28 cellular contexts compared by ENCODE assay signal in the genomic region with DNA sequence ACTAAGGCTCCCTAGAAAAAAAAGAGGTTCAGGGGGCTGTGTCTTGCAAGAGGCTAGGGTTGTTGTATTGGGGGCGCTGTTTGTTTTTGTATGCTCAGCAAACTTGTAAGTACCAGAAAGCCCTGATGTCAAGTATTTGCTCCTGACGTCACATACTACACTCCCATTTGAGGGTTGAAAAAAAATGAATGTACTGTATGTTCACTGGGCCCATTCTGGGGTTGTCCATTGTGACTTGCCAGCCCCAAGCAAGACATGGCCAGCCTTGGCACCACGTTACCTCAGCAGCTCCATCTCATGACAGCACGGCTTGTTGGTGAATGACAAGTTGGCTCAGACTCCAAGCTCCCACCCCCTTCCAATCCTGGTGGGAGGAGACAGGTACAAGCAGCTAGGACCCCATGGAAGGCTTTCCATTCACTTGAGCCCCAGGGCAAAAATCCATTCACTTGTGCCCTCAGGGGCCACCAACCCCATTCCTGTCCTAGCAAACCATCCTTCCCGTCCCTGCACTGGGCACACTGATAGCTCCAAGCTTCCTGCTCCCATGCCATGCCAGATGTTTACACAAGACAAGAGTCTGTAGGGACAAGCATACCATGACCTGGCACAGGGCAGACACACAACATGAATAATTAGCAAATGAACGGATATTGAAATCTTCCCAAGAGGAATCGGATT. TPM values are rescaled to one million over a fixed set of nuclear protein-coding genes. Genes with fewer than 3 reads are reported as not detected.
"Had no signal": no experiment of that assay in that cellular context is flagged by ENCODE, and none has a peak within 500 bp of the region (broad histone marks: within the 10 kb centered on the region; RNA-seq: fewer than 3 reads in every experiment).

No MANE protein-coding gene starts in this region.

- H3K9me3 ChIP-seq: spleen, testis, upper lobe of left lung had no signal

- H3K27me3 Mint-ChIP-seq: activated naive CD8-positive, alpha-beta T cell treated with anti-CD3 and anti-CD28 coated beads, Interleukin-2, amount 50 U/mL, for 24 hours had no signal

- H3K36me3 ChIP-seq: spleen, upper lobe of left lung had no signal

- H3K4me3 ChIP-seq: spleen, testis had no signal

- H3K36me3 Mint-ChIP-seq: immature natural killer cell, T-cell had no signal

- DNase-seq: activated CD4-positive, alpha-beta T cell treated with anti-CD3 and anti-CD28 coated beads for 1 hour; activated CD4-positive, alpha-beta T cell treated with anti-CD3 and anti-CD28 coated beads, Interleukin-2, amount 50 U/mL, for 1 hour; activated CD8-positive, alpha-beta T cell treated with anti-CD3 and anti-CD28 coated beads, Interleukin-2, amount 10 ng/mL, durations not matched to agents 7 days and 5 days; activated gamma-delta T cell; activated naive CD4-positive, alpha-beta T cell treated with anti-CD3 and anti-CD28 coated beads, Interleukin-2, amount 50 U/mL, for 16 hours; activated naive CD8-positive, alpha-beta T cell treated with anti-CD3 and anti-CD28 coated beads, Interleukin-2, amount 50 U/mL, for 24 hours; cerebellar nuclear complex; cortex of kidney; immature natural killer cell; nephron progenitor cell; retina; stimulated activated CD4-positive, alpha-beta T cell treated with anti-CD3 and anti-CD28 coated beads, Interleukin-4, amount 100 ng/mL, for 1 hour; stimulated activated naive CD4-positive, alpha-beta T cell; T-cell; testis had no signal

- ATAC-seq: activated CD8-positive, alpha-beta T cell treated with anti-CD3 and anti-CD28 coated beads, Interleukin-2, amount 10 ng/mL, durations not matched to agents 7 days and 5 days; activated naive CD8-positive, alpha-beta T cell treated with anti-CD3 and anti-CD28 coated beads, Interleukin-2, amount 50 U/mL, for 24 hours; left lobe of liver; T-cell had no signal

- H3K4me3 Mint-ChIP-seq: activated CD8-positive, alpha-beta T cell treated with anti-CD3 and anti-CD28 coated beads, Interleukin-2, amount 10 ng/mL, durations not matched to agents 7 days and 5 days; activated naive CD8-positive, alpha-beta T cell treated with anti-CD3 and anti-CD28 coated beads, Interleukin-2, amount 50 U/mL, for 24 hours; activated T-helper 1 cell treated with anti-CD3 and anti-CD28 coated beads, Interleukin-12 subunit alpha, Interleukin-12 subunit beta, Interleukin-2, Interleukin-4 antibody, amounts not matched to agents 30 ng/mL and 10 ng/mL and 1 ng/mL, durations not matched to agents 14 hours and 24 hours and 36 hours; immature natural killer cell; nephron progenitor cell; T-cell; T-helper 2 cell treated with Interferon-gamma antibody and Interleukin-4, amounts not matched to agents 5 μg/mL and 100 μg/mL, for 36 hours had no signal

- FAIRE-seq: endometrium, TTC549 had no signal

- H3K27ac Mint-ChIP-seq: activated CD8-positive, alpha-beta T cell treated with anti-CD3 and anti-CD28 coated beads, Interleukin-2, amount 10 ng/mL, durations not matched to agents 7 days and 5 days; activated naive CD8-positive, alpha-beta T cell treated with anti-CD3 and anti-CD28 coated beads, Interleukin-2, amount 50 U/mL, for 24 hours; activated T-helper 1 cell treated with anti-CD3 and anti-CD28 coated beads, Interleukin-12 subunit alpha, Interleukin-12 subunit beta, Interleukin-2, Interleukin-4 antibody, amounts not matched to agents 30 ng/mL and 10 ng/mL and 1 ng/mL, durations not matched to agents 14 hours and 24 hours and 36 hours; immature natural killer cell; nephron progenitor cell; T-cell; T-helper 2 cell treated with Interferon-gamma antibody and Interleukin-4, amounts not matched to agents 5 μg/mL and 100 μg/mL, for 36 hours had no signal

- H3K27me3 ChIP-seq: spleen, testis, upper lobe of left lung had no signal

- H3K27ac ChIP-seq: spleen, testis, upper lobe of left lung had no signal

- H3K9me3 Mint-ChIP-seq: activated naive CD8-positive, alpha-beta T cell treated with anti-CD3 and anti-CD28 coated beads, Interleukin-2, amount 50 U/mL, for 24 hours; activated T-helper 1 cell treated with anti-CD3 and anti-CD28 coated beads, Interleukin-12 subunit alpha, Interleukin-12 subunit beta, Interleukin-2, Interleukin-4 antibody, amounts not matched to agents 30 ng/mL and 10 ng/mL and 1 ng/mL, durations not matched to agents 14 hours and 24 hours and 36 hours; immature natural killer cell; nephron progenitor cell; T-cell; T-helper 2 cell treated with Interferon-gamma antibody and Interleukin-4, amounts not matched to agents 5 μg/mL and 100 μg/mL, for 36 hours had no signal

- H3K4me1 Mint-ChIP-seq: activated naive CD8-positive, alpha-beta T cell treated with anti-CD3 and anti-CD28 coated beads, Interleukin-2, amount 50 U/mL, for 24 hours; immature natural killer cell had no signal

RNA-seq across cellular contexts. Expression of gene PHGR1, which starts 1.5 kb away (rescaled TPM):
- total RNA-seq: activated CD8-positive, alpha-beta T cell treated with anti-CD3 and anti-CD28 coated beads, Interleukin-2, amount 10 ng/mL, durations not matched to agents 7 days and 5 days; activated T-helper 1 cell treated with anti-CD3 and anti-CD28 coated beads, Interleukin-12 subunit alpha, Interleukin-12 subunit beta, Interleukin-2, Interleukin-4 antibody, amounts not matched to agents 30 ng/mL and 10 ng/mL and 1 ng/mL, durations not matched to agents 14 hours and 24 hours and 36 hours; epithelial cell of proximal tubule; fibroblast of villous mesenchyme; glomerular endothelial cell; kidney epithelial cell; left lobe of liver; lung microvascular endothelial cell; posterior vena cava; spleen; testis had no signal
